Comparison of ENCODE assay signal across 1 cellular context in genomic region chr15:67914028-67914427, GRCh38.
TF ChIP-seq lines count a peak whose summit lies in the region.

No MANE protein-coding gene starts in this region.

TF ChIP-seq in IMR-90, 13 proteins besides CTCF, POLR2A, EP300 and RAD21:
- TF ChIP-seq CEBPB (IDR thresholded peaks at IDR 0.05; ENCODE audit: low read depth, low read length) (0 out of 2 replicates have a peak, but pooled peaks have one; percentile 25), NFE2L2 (IDR thresholded peaks at IDR 0.05; ENCODE audit: low read depth, low read length) (no peak), BHLHE40 (IDR thresholded peaks at IDR 0.05; ENCODE audit: low read depth, low read length) (no peak), FOS (IDR thresholded peaks at IDR 0.05; ENCODE audit: low read depth, low read length) (no peak)
TF ChIP-seq in IMR-90: peak in this region for 1.
